ENCODE assay signal across 1 cellular context in the genomic region with DNA sequence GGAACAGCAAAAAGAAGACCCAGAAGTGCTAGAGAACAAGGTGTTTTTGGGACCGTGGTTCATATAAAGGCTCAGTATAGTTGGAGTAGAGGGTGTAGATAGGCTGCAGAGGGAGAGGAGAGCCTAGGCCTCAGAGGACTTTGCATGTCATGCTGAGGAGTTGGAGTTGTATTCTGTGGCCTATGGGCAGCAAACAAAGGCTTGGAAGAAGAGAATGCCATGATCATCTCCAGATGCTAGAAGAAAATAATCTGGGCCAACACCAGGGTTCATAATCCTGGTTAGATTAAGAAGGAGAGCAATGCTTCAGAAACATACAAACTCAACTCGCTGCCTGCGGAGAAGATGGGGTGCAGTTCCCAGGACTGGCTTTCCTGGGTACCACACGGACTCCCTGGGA.
TF ChIP-seq lines count a peak whose summit lies in the region.

No MANE protein-coding gene starts in this region.

TF ChIP-seq in IMR-90, 13 proteins besides CTCF, POLR2A, EP300 and RAD21 (continued from another document):
- TF ChIP-seq SMC3 (IDR thresholded peaks at IDR 0.05; ENCODE audit: low read depth, low read length) (no peak), CHD1 (IDR thresholded peaks at IDR 0.05; ENCODE audit: low read depth, low read length) (no peak), MAZ (IDR thresholded peaks at IDR 0.05; ENCODE audit: borderline replicate concordance, low read depth, low read length) (no peak), MXI1 (IDR thresholded peaks at IDR 0.05; ENCODE audit: borderline replicate concordance, low read depth, low read length) (no peak), RFX5 (IDR thresholded peaks at IDR 0.05; ENCODE audit: low read depth, low read length) (no peak), MAFK (IDR thresholded peaks at IDR 0.05; ENCODE audit: low read depth, low read length) (no peak), BHLHE40 (IDR thresholded peaks at IDR 0.05; ENCODE audit: low read depth, low read length) (no peak)
- TF ChIP-seq, protein P1, sequence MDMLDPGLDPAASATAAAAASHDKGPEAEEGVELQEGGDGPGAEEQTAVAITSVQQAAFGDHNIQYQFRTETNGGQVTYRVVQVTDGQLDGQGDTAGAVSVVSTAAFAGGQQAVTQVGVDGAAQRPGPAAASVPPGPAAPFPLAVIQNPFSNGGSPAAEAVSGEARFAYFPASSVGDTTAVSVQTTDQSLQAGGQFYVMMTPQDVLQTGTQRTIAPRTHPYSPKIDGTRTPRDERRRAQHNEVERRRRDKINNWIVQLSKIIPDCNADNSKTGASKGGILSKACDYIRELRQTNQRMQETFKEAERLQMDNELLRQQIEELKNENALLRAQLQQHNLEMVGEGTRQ (IDR thresholded peaks at IDR 0.05; ENCODE audit: low read depth, low read length) = no peak
